14 cellular contexts compared by ENCODE assay signal in genomic region chr2:147659051-147659450, GRCh38.
"Had no signal": no experiment of that assay in that cellular context is flagged by ENCODE, and none has a peak within 500 bp of the region (broad histone marks: within the 10 kb centered on the region; RNA-seq: fewer than 3 reads in every experiment).

No MANE protein-coding gene starts in this region.

- ATAC-seq: activated T-cell treated with anti-CD3 and anti-CD28 coated beads, Interleukin-2, amount 50 U/mL, for 4 hours; foreskin keratinocyte; heart left ventricle; mucosa of descending colon; naive thymus-derived CD8-positive, alpha-beta T cell had no signal

- DNase-seq: activated CD4-positive, alpha-beta memory T cell treated with anti-CD3 and anti-CD28 coated beads for 36 hours; activated gamma-delta T cell; activated T-cell treated with anti-CD3 and anti-CD28 coated beads, Interleukin-2, amount 50 U/mL, for 4 hours; anterior cingulate cortex; foreskin keratinocyte; heart left ventricle; mucosa of descending colon; naive thymus-derived CD8-positive, alpha-beta T cell; posterior cingulate gyrus; small intestine; tibial artery; uterus had no signal

- H3K27ac ChIP-seq: foreskin keratinocyte, heart left ventricle, neutrophil, right atrium auricular region, tibial artery, uterus had no signal

- H3K4me3 ChIP-seq: heart left ventricle, mucosa of descending colon, right atrium auricular region, tibial artery, uterus had no signal

- H3K27me3 ChIP-seq: foreskin keratinocyte, heart left ventricle, neutrophil, right atrium auricular region, tibial artery, uterus had no signal

- H3K36me3 ChIP-seq: heart left ventricle, neutrophil, right atrium auricular region, tibial artery, uterus had no signal

- H3K4me1 ChIP-seq: foreskin keratinocyte, right atrium auricular region, tibial artery, uterus had no signal

- H3K9me3 ChIP-seq: heart left ventricle, mucosa of descending colon, neutrophil, right atrium auricular region, tibial artery, uterus had no signal
